ENCODE assay signal across 1 cellular context in the genomic region with DNA sequence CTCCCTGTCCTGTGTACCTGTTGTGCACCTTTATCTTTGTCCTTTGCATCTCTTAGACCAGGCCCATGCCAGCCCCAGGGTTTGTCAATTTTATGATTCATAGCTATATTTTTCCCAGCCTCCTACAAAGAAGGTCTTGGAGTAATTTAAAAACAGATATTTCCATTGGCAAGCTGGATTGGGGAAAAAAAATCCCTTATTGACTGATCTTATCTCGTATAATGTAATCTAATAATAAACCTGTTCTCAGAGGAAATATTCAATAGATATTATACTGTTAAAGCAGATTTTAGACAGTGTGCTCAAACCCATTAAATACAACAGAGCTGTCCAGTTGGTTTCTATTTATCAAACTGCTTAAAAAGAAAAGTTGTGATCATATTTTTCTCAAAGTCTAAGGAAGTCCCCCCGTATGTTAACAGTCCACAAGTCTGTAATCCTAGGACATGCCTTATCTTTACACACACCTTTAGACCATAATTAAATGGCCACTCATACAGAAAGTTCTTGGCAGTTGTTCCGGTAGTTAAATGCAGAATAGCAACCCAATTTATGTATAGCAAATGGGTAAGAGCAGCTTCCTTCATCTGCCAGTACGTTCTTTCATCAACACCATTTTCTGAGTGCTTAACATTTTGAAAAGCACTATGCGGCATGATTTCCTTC.
TF ChIP-seq lines count a peak whose summit lies in the region.

No MANE protein-coding gene starts in this region.

TF ChIP-seq in K562, 482 proteins besides CTCF, POLR2A, EP300 and RAD21 (continued from another document):
- TF ChIP-seq, protein P1, sequence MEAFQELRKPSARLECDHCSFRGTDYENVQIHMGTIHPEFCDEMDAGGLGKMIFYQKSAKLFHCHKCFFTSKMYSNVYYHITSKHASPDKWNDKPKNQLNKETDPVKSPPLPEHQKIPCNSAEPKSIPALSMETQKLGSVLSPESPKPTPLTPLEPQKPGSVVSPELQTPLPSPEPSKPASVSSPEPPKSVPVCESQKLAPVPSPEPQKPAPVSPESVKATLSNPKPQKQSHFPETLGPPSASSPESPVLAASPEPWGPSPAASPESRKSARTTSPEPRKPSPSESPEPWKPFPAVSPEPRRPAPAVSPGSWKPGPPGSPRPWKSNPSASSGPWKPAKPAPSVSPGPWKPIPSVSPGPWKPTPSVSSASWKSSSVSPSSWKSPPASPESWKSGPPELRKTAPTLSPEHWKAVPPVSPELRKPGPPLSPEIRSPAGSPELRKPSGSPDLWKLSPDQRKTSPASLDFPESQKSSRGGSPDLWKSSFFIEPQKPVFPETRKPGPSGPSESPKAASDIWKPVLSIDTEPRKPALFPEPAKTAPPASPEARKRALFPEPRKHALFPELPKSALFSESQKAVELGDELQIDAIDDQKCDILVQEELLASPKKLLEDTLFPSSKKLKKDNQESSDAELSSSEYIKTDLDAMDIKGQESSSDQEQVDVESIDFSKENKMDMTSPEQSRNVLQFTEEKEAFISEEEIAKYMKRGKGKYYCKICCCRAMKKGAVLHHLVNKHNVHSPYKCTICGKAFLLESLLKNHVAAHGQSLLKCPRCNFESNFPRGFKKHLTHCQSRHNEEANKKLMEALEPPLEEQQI (IDR thresholded peaks at IDR 0.05), result peak; percentile 86
- TF ChIP-seq JUN (IDR thresholded peaks at IDR 0.05; ENCODE audit: borderline replicate concordance, low read depth, low read length) (no peak), JUN (CRISPR knock-in tag; IDR thresholded peaks at IDR 0.05; ENCODE audit: borderline replicate concordance) (no peak), ZKSCAN1 (IDR thresholded peaks at IDR 0.05; ENCODE audit: low read depth, low read length) (no peak), ZNF41 (CRISPR knock-in tag; conservative IDR thresholded peaks at IDR 0.05) (no peak), NCOR1 (IDR thresholded peaks at IDR 0.05) (peak; percentile 49), EHMT2 (IDR thresholded peaks at IDR 0.05) (peak; percentile 94), ARID3A (IDR thresholded peaks at IDR 0.05; ENCODE audit: borderline replicate concordance, low read depth, low read length) (0 out of 2 replicates have a peak, but pooled peaks have one; percentile 12), NCOA1 (IDR thresholded peaks at IDR 0.05; ENCODE audit: low read depth) (peak; percentile 19; the same call in 1 of the 2 replicates), CBX3 (IDR thresholded peaks at IDR 0.05; ENCODE audit: borderline replicate concordance in 1 of 2, low read length in 2 of 2) (peak in 1 of 2 experiments; percentile 52; a peak in 1 of 3 replicates), GATA2 (CRISPR knock-in tag; IDR thresholded peaks at IDR 0.05) (peak; percentile 66; the same call in 1 of the 2 replicates), FOXP4 (CRISPR knock-in tag; IDR thresholded peaks at IDR 0.05; ENCODE audit: borderline replicate concordance) (no peak), ZNF75A (CRISPR knock-in tag; IDR thresholded peaks at IDR 0.05) (no peak)
